ENCODE assay signal across 1 cellular context in the genomic region with DNA sequence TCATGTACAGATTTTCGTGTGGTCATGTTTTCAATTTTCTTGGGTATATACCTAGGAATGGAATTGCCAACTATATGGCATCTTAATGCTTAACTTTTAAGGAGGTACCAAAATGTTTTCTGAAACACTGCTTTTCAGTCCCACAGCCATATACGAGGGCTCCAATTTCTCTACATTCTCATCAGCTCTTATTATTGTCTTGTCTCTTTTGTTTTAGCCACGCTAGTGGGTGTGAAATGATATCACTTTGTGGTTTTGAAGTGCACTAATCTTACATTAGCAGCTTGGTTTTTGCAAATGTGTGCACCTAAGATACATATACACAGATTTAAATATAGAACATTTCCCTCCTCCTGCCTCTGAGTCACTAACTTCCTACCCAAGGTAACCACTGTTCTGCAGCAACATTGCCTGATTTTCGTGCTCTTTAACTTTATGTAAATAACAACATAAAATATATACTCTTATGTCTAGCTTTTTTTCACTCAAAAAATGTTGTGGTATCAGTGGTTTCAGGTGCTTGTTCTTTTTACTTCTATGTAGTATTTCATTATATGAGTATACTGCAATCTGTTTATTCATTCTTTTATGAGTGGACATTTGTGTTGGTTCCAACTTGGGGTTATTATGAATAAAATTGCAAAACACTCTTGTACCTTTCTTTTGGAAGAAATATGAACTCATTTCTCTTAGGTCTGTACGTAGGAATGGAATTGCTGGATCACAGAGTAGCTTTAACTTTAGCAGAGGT.
TF ChIP-seq lines count a peak whose summit lies in the region.

No MANE protein-coding gene starts in this region.

TF ChIP-seq in K562, 482 proteins besides CTCF, POLR2A, EP300 and RAD21 (continued from another document):
- TF ChIP-seq, protein P1, sequence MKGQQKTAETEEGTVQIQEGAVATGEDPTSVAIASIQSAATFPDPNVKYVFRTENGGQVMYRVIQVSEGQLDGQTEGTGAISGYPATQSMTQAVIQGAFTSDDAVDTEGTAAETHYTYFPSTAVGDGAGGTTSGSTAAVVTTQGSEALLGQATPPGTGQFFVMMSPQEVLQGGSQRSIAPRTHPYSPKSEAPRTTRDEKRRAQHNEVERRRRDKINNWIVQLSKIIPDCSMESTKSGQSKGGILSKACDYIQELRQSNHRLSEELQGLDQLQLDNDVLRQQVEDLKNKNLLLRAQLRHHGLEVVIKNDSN (CRISPR knock-in tag; IDR thresholded peaks at IDR 0.05) = no peak
TF ChIP-seq in K562: peak in this region for 120.
